8 cellular contexts compared by ENCODE assay signal in genomic region chr2:44952143-44952805, GRCh38. TPM values are rescaled to one million over a fixed set of nuclear protein-coding genes. Genes with fewer than 3 reads are reported as not detected.
A peak's percentile ranks its signal among the peaks of the same experiment; 100 is the strongest.
DNase-seq lines count a peak whose midpoint lies in the region; ATAC-seq and TF ChIP-seq lines count a peak whose summit lies in the region.

No MANE protein-coding gene starts in this region.

- no peaks in the 10 kb centered on the region for H3K36me3 ChIP-seq in esophagus muscularis mucosa

- ATAC-seq in natural killer cell treated with Interleukin-12 subunit alpha and Interleukin-12 subunit beta and Interleukin-15 and Interleukin-18, amount 100 ng/mL, for 72 hours, result peak; percentile 48 to 50
- ATAC-seq in natural killer cell (no peak), T-cell (replicated peaks in 1 of 4) (peak in 1 of 4 experiments; percentile 54)
- peak; percentile 44 to 67 for ATAC-seq in naive thymus-derived CD8-positive, alpha-beta T cell

- no peak for DNase-seq in natural killer cell treated with Interleukin-12 subunit alpha and Interleukin-12 subunit beta and Interleukin-15 and Interleukin-18, amount 100 ng/mL, for 72 hours (ENCODE audit: low spot score)
- DNase-seq in natural killer cell, result no peak
- DNase-seq in HPDE6-E6E7 (ENCODE audit: extremely low spot score), result peak; percentile 63
- DNase-seq in T-cell, result no peak
- DNase-seq in esophagus muscularis mucosa (ENCODE audit: extremely low spot score), result no peak
- peak in 2 of 10 donors; percentile 22 to 45 for DNase-seq in naive thymus-derived CD8-positive, alpha-beta T cell
- DNase-seq in DMS114 treated with DMSO at 0.1 percent for 48 hours (lab: John Stamatoyannopoulos, UW; ENCODE audit: unreplicated experiment), result no peak
- DNase-seq in activated gamma-delta T cell treated with Interleukin-2 at 50 U/mL for 16 hours, result no peak

- CTCF ChIA-PET in T-cell (lab: Charles Lee), result interaction anchor here (0.6 to 1.0 kb wide), 2 partner anchors 473 to 1653 kb away, joined by 3 to 5 read pairs; no protein-coding TSS in a partner anchor

- peak overlapping the region; percentile 38 to 52 (median 42) for H3K4me3 ChIP-seq in esophagus muscularis mucosa

- H3K9me3 ChIP-seq in esophagus muscularis mucosa, result no peaks in the 10 kb centered on the region

- H3K27me3 Mint-ChIP-seq in natural killer cell treated with Interleukin-12 subunit alpha and Interleukin-12 subunit beta and Interleukin-15 and Interleukin-18, amount 100 ng/mL, for 72 hours, result peaks cover 62 to 71% of the 10 kb centered on the region in 2 donors
- peaks cover 76 to 83% of the 10 kb centered on the region in 2 donors for H3K27me3 Mint-ChIP-seq in natural killer cell (ENCODE audit: low read depth in 2 of 2)
- H3K27me3 Mint-ChIP-seq in T-cell, result peaks cover 75 to 87% of the 10 kb centered on the region in 2 donors
- peaks cover 39 to 97% (median 75%) of the 10 kb centered on the region in 5 donors for H3K27me3 Mint-ChIP-seq in naive thymus-derived CD8-positive, alpha-beta T cell

- peaks cover 32 to 54% (median 45%) of the 10 kb centered on the region in 4 donors for H3K4me1 ChIP-seq in esophagus muscularis mucosa

- TF ChIP-seq CTCF in natural killer cell (IDR thresholded peaks at IDR 0.05) (no peak), esophagus muscularis mucosa (IDR thresholded peaks at IDR 0.05) (peak; percentile 29 to 54 (median 45))

- intact Hi-C loops in natural killer cell (cut with micrococcal nuclease) (no loop called here), esophagus muscularis mucosa (cut with DNase I) (loop anchor here (5.0 to 10.0 kb wide), 2 partner anchors 557 to 910 kb away; no protein-coding TSS in a partner anchor)

- no peaks in the 10 kb centered on the region for H3K9me3 Mint-ChIP-seq in natural killer cell treated with Interleukin-12 subunit alpha and Interleukin-12 subunit beta and Interleukin-15 and Interleukin-18, amount 100 ng/mL, for 72 hours
- H3K9me3 Mint-ChIP-seq in natural killer cell (no peaks in the 10 kb centered on the region), T-cell (no peaks in the 10 kb centered on the region)
- H3K9me3 Mint-ChIP-seq in naive thymus-derived CD8-positive, alpha-beta T cell, result peaks cover 0 to 3% (median 0%) of the 10 kb centered on the region in 9 donors

- WGBS in esophagus muscularis mucosa, result 13% methylated on average over 28 of the region's 59 CpGs

- no peaks in the 10 kb centered on the region for H3K36me3 Mint-ChIP-seq in natural killer cell treated with Interleukin-12 subunit alpha and Interleukin-12 subunit beta and Interleukin-15 and Interleukin-18, amount 100 ng/mL, for 72 hours
- no peaks in the 10 kb centered on the region for H3K36me3 Mint-ChIP-seq in natural killer cell
- H3K36me3 Mint-ChIP-seq in T-cell, result no peaks in the 10 kb centered on the region
- no peaks in the 10 kb centered on the region for H3K36me3 Mint-ChIP-seq in naive thymus-derived CD8-positive, alpha-beta T cell

- H3K27ac Mint-ChIP-seq in natural killer cell treated with Interleukin-12 subunit alpha and Interleukin-12 subunit beta and Interleukin-15 and Interleukin-18, amount 100 ng/mL, for 72 hours, result no peak overlapping the region
- H3K27ac Mint-ChIP-seq in natural killer cell (no peak overlapping the region), T-cell (no peak overlapping the region)
- H3K27ac Mint-ChIP-seq in naive thymus-derived CD8-positive, alpha-beta T cell, result no peak overlapping the region

- TF ChIP-seq POLR2A in esophagus muscularis mucosa (IDR thresholded peaks at IDR 0.05; ENCODE audit: low read depth), result no peak

- H3K4me3 Mint-ChIP-seq in natural killer cell treated with Interleukin-12 subunit alpha and Interleukin-12 subunit beta and Interleukin-15 and Interleukin-18, amount 100 ng/mL, for 72 hours, result no peak overlapping the region
- no peak overlapping the region for H3K4me3 Mint-ChIP-seq in natural killer cell
- peak overlapping the region in 2 of 3 donors; percentile 13 to 62 for H3K4me3 Mint-ChIP-seq in T-cell
- H3K4me3 Mint-ChIP-seq in naive thymus-derived CD8-positive, alpha-beta T cell, result peak overlapping the region in 8 of 10 donors; percentile 10 to 61 (median 46)

- POLR2A ChIA-PET in T-cell (lab: Charles Lee), result no interaction called here
- POLR2A ChIA-PET in naive thymus-derived CD8-positive, alpha-beta T cell (lab: Charles Lee), result no interaction called here

- peaks cover 0 to 98% (median 47%) of the 10 kb centered on the region in 4 donors for H3K27me3 ChIP-seq in esophagus muscularis mucosa

- H3K27ac ChIP-seq in esophagus muscularis mucosa (replicated peaks in 1 of 4), result no peak overlapping the region

- peaks cover 0 to 10% of the 10 kb centered on the region in 2 donors for H3K4me1 Mint-ChIP-seq in natural killer cell treated with Interleukin-12 subunit alpha and Interleukin-12 subunit beta and Interleukin-15 and Interleukin-18, amount 100 ng/mL, for 72 hours (ENCODE audit: low read depth in 2 of 2)
- H3K4me1 Mint-ChIP-seq in natural killer cell (peaks cover 5 to 10% of the 10 kb centered on the region in 2 donors), T-cell (peaks cover 25 to 39% (median 30%) of the 10 kb centered on the region in 3 donors)
- peaks cover 19 to 39% (median 33%) of the 10 kb centered on the region in 4 donors for H3K4me1 Mint-ChIP-seq in naive thymus-derived CD8-positive, alpha-beta T cell

- TF ChIP-seq EP300 in esophagus muscularis mucosa (IDR thresholded peaks at IDR 0.05), result no peak

RNA-seq across cellular contexts. Expression of gene SIX3, which starts 10.8 kb away (rescaled TPM):
- not detected for total RNA-seq in natural killer cell treated with Interleukin-12 subunit alpha and Interleukin-12 subunit beta and Interleukin-15 and Interleukin-18, amount 100 ng/mL, for 72 hours
- total RNA-seq in natural killer cell, result under 1 TPM in 2 of 3 donors, not detected in 1; 0.15 to 0.39 TPM
- under 1 TPM in 1 of 5 donors, not detected in 4; 0.23 TPM for total RNA-seq in T-cell
- under 1 TPM; 0.11 to 0.42 (median 0.18) TPM for total RNA-seq in esophagus muscularis mucosa
- not detected for total RNA-seq in naive thymus-derived CD8-positive, alpha-beta T cell
- not detected for polyA plus RNA-seq in naive thymus-derived CD8-positive, alpha-beta T cell

RNA-seq across cellular contexts. Expression of gene SIX2, which starts 57.0 kb away (rescaled TPM):
- total RNA-seq in natural killer cell treated with Interleukin-12 subunit alpha and Interleukin-12 subunit beta and Interleukin-15 and Interleukin-18, amount 100 ng/mL, for 72 hours, result not detected
- total RNA-seq in natural killer cell (not detected), T-cell (not detected), esophagus muscularis mucosa (1 to 10 TPM in 3 of 4 donors, under 1 TPM in 1; under 0.01 to 1.9 (median 1.5) TPM)
- total RNA-seq in naive thymus-derived CD8-positive, alpha-beta T cell, result not detected
- polyA plus RNA-seq in naive thymus-derived CD8-positive, alpha-beta T cell, result not detected

Comparison
In these comparisons a context has a peak if more than half of its experiments do, and no peak if none do; other contexts are left out.
1. ATAC-seq: peak in natural killer cell treated with Interleukin-12 subunit alpha and Interleukin-12 subunit beta and Interleukin-15 and Interleukin-18, amount 100 ng/mL, for 72 hours (2 of 2) and naive thymus-derived CD8-positive, alpha-beta T cell (2 of 2); none in natural killer cell (0 of 3).
2. H3K4me3 Mint-ChIP-seq: peak in T-cell (2 of 3) and naive thymus-derived CD8-positive, alpha-beta T cell (8 of 10); none in natural killer cell treated with Interleukin-12 subunit alpha and Interleukin-12 subunit beta and Interleukin-15 and Interleukin-18, amount 100 ng/mL, for 72 hours (single experiment) and natural killer cell (single experiment).